ENCODE assay signal across 12 cellular contexts in the genomic region with DNA sequence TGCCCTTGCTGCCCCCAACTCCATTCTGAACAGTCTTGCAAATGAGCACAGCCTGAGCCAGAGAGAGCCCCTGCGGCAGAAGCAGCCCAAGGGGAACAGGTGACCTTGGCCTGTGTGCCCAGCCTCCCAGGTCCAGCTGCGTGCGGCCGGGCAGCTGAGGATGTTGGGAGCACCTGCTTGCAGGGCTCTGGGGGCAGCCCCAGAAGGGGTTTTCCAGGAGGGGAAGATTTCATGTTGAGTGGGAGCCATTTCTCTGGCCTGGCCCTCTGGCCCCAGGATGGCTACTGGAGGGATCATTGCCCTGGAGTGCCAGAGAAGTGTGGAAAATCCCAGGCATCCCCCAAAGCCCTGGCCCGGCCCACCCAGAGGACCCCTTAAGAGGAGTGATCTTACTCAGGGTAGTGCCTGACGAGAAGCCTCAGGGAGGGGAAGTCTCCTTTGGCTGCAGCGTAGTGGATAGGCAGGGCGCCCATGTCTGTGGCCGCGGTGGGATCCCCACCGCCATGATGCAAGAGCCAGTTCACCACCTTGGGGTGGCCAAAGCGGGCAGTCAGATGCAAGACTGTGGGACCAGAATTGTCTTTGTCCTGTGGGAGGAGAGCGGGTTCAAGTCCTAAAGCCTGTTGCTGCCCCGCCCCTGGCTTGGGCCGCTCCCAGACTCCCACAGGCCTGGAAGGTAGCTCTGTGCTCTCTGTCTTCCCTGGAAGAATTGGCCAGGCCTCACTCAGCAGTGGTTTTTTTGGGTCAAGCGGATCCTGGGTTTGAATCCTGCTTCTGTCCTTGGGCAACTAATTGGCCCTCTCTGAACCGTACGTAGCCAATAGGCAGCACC. TPM values are rescaled to one million over a fixed set of nuclear protein-coding genes. Genes with fewer than 3 reads are reported as not detected.
A peak's percentile ranks its signal among the peaks of the same experiment; 100 is the strongest.
DNase-seq lines count a peak whose midpoint lies in the region; ATAC-seq, FAIRE-seq and TF ChIP-seq lines count a peak whose summit lies in the region.
"Had no signal": no experiment of that assay in that cellular context is flagged by ENCODE, and none has a peak within 500 bp of the region (broad histone marks: within the 10 kb centered on the region; RNA-seq: fewer than 3 reads in every experiment).

No MANE protein-coding gene starts in this region.

- H3K27ac ChIP-seq in HCT116 (ENCODE audit: low read depth, low read length) (no peak overlapping the region), endothelial cell of umbilical vein (ENCODE audit: insufficient read depth, low read depth, low read length) (no peak overlapping the region)
- H3K27ac ChIP-seq: A549 had no signal

- intact Hi-C loops in activated CD4-positive, alpha-beta T cell treated with anti-CD3 and anti-CD28 coated beads for 36 hours (cut with DNase I, micrococcal nuclease) = loop anchor here (10.0 kb wide), 5 partner anchors 45 to 295 kb away; no protein-coding TSS in a partner anchor
- intact Hi-C loops in HCT116 (cut with micrococcal nuclease) = no loop called here
- intact Hi-C loops in endothelial cell of umbilical vein (cut with micrococcal nuclease) = no loop called here
- intact Hi-C loops in sciatic nerve (cut with DNase I) = no loop called here

- H3K4me3 ChIP-seq in HCT116 (replicated peaks in 1 of 2; ENCODE audit: low read depth in 1 of 2, low read length in 2 of 2) (no peak overlapping the region), endothelial cell of umbilical vein (replicated peaks in 1 of 3; ENCODE audit: insufficient read depth in 1 of 3, low read depth in 1 of 3, low read length in 3 of 3) (no peak overlapping the region)
- H3K4me3 ChIP-seq: A549 had no signal

- TF ChIP-seq POLR2A in HCT116 (IDR thresholded peaks at IDR 0.05; ENCODE audit: borderline replicate concordance, extremely low read depth, insufficient read depth, insufficient read length) (no peak), endothelial cell of umbilical vein (IDR thresholded peaks at IDR 0.05; ENCODE audit: low read depth, low read length) (no peak)

- H3K9me2 ChIP-seq in HCT116 (ENCODE audit: insufficient read depth) = no peaks in the 10 kb centered on the region

- H3K27me3 Mint-ChIP-seq in activated CD4-positive, alpha-beta T cell treated with anti-CD3 and anti-CD28 coated beads for 36 hours = peaks cover 17% of the 10 kb centered on the region

- no peaks in the 10 kb centered on the region for H3K4me1 Mint-ChIP-seq in activated CD4-positive, alpha-beta T cell treated with anti-CD3 and anti-CD28 coated beads for 36 hours

- H3K36me3 Mint-ChIP-seq in activated CD4-positive, alpha-beta T cell treated with anti-CD3 and anti-CD28 coated beads for 36 hours (ENCODE audit: low read depth) = no peaks in the 10 kb centered on the region

- no peak overlapping the region for H2AFZ ChIP-seq in HCT116 (ENCODE audit: low read depth, low read length, poor library complexity, severe bottlenecking)
- no peak overlapping the region for H2AFZ ChIP-seq in endothelial cell of umbilical vein (ENCODE audit: low read depth, low read length)

- H3K79me2 ChIP-seq in HCT116 (ENCODE audit: insufficient read depth, low read length) = no peaks in the 10 kb centered on the region
- H3K79me2 ChIP-seq in endothelial cell of umbilical vein (ENCODE audit: control insufficient read depth, insufficient read depth, low read length) = no peaks in the 10 kb centered on the region

- BruUV-seq in HCT116 (replicated peaks; lab: Mats Ljungman, UMichigan) (no TSS peak), endothelial cell of umbilical vein (replicated peaks; lab: Mats Ljungman, UMichigan) (no TSS peak)

- ATAC-seq in activated CD4-positive, alpha-beta T cell treated with anti-CD3 and anti-CD28 coated beads for 36 hours = no peak
- ATAC-seq in HCT116 (0 out of 2 replicates have a peak, but pooled peaks have one; percentile 6), sciatic nerve (no peak)
- ATAC-seq: A549 had no signal

- peak; percentile 31 for FAIRE-seq in endothelial cell of umbilical vein (lab: Jason Lieb, UNC)
- FAIRE-seq: A549 had no signal

- CTCF ChIA-PET in activated CD4-positive, alpha-beta T cell treated with anti-CD3 and anti-CD28 coated beads for 36 hours (lab: Charles Lee) = interaction anchor here (0.7 to 1.3 kb wide), 4 partner anchors 11 to 89 kb away, joined by 3 to 4 read pairs (median 4); no protein-coding TSS in a partner anchor
- CTCF ChIA-PET in HCT116 (lab: Charles Lee) (interaction anchor here (1.0 kb wide), 1 partner anchor 13 kb away, joined by 4 read pairs; no protein-coding TSS in a partner anchor), endothelial cell of umbilical vein (lab: Charles Lee) (interaction anchor here (2.5 kb wide), 1 partner anchor 10 kb away, joined by 11 read pairs; no protein-coding TSS in a partner anchor)

- RAD21 ChIA-PET in HCT116 (lab: Charles Lee; ENCODE audit: low non-redundant PET in 1 of 2, low total read pairs in 2 of 2, uncharacterized antibody in 2 of 2, unreplicated experiment in 2 of 2) = no interaction called here

- H3K4me1 ChIP-seq in HCT116 (ENCODE audit: control insufficient read depth in 1 of 2, insufficient read depth in 2 of 2, low read length in 2 of 2) (peaks cover 4 to 7% of the 10 kb centered on the region in 2 experiments; a peak in 2 of 4 replicates), endothelial cell of umbilical vein (ENCODE audit: control insufficient read depth, extremely low read depth, insufficient read depth, low read length) (no peaks in the 10 kb centered on the region)
- H3K4me1 ChIP-seq: A549 had no signal

- POLR2A ChIA-PET in activated CD4-positive, alpha-beta T cell treated with anti-CD3 and anti-CD28 coated beads for 36 hours (lab: Charles Lee) = no interaction called here
- POLR2A ChIA-PET in HCT116 (lab: Charles Lee) (no interaction called here), endothelial cell of umbilical vein (lab: Charles Lee) (no interaction called here)

- no peaks in the 10 kb centered on the region for H3K9me1 ChIP-seq in endothelial cell of umbilical vein (replicated peaks; ENCODE audit: control insufficient read depth, extremely low read depth, insufficient read depth, low read length)

- H3K4me2 ChIP-seq in HCT116 (ENCODE audit: low read length) (no peak overlapping the region), endothelial cell of umbilical vein (ENCODE audit: insufficient read depth, low read length) (no peak overlapping the region)
- H3K4me2 ChIP-seq: A549 had no signal

- H3K9ac ChIP-seq in HCT116 (ENCODE audit: low read length) (no peak overlapping the region), endothelial cell of umbilical vein (replicated peaks; ENCODE audit: extremely low read depth, insufficient read depth, low read length) (no peak overlapping the region)

- H3K4me3 Mint-ChIP-seq in activated CD4-positive, alpha-beta T cell treated with anti-CD3 and anti-CD28 coated beads for 36 hours = no peak overlapping the region

- TF ChIP-seq RAD21 in HCT116 (IDR thresholded peaks at IDR 0.05; ENCODE audit: low read depth) = no peak

- TF ChIP-seq CTCF in HCT116 (IDR thresholded peaks at IDR 0.05 in 2 of 3, conservative IDR thresholded peaks at IDR 0.05 in 1 of 3; ENCODE audit: borderline replicate concordance in 1 of 3, insufficient read depth in 1 of 3, low read depth in 2 of 3, low read length in 2 of 3) = no peak
- no peak for TF ChIP-seq CTCF in endothelial cell of umbilical vein (IDR thresholded peaks at IDR 0.05; ENCODE audit: extremely low read depth in 1 of 2, insufficient read depth in 1 of 2, low read depth in 1 of 2, low read length in 2 of 2)

- no peaks in the 10 kb centered on the region for H3K9me3 ChIP-seq in HCT116 (ENCODE audit: control insufficient read depth in 1 of 2, insufficient read depth in 1 of 2, low read depth in 1 of 2, low read length in 2 of 2)
- no peaks in the 10 kb centered on the region for H3K9me3 ChIP-seq in endothelial cell of umbilical vein (replicated peaks; ENCODE audit: control insufficient read depth, insufficient read depth, low read length)
- H3K9me3 ChIP-seq: A549 had no signal

- H3K27ac Mint-ChIP-seq in activated CD4-positive, alpha-beta T cell treated with anti-CD3 and anti-CD28 coated beads for 36 hours = no peak overlapping the region

- dilution Hi-C loops in endothelial cell of umbilical vein (cut with MboI; ENCODE audit: extremely low pct_ligation_motif_present, low sequenced_read_pairs) = no loop called here

- no peaks in the 10 kb centered on the region for H3K9me3 Mint-ChIP-seq in activated CD4-positive, alpha-beta T cell treated with anti-CD3 and anti-CD28 coated beads for 36 hours (ENCODE audit: low read depth)

- no peaks in the 10 kb centered on the region for H3K36me3 ChIP-seq in HCT116 (ENCODE audit: control insufficient read depth in 1 of 2, insufficient read depth in 2 of 2, low read length in 2 of 2)
- no peaks in the 10 kb centered on the region for H3K36me3 ChIP-seq in endothelial cell of umbilical vein (ENCODE audit: control insufficient read depth in 2 of 2, extremely low read depth in 1 of 2, insufficient read depth in 2 of 2, low read length in 2 of 2)

- H4K20me1 ChIP-seq in HCT116 (ENCODE audit: insufficient read depth) (no peaks in the 10 kb centered on the region), endothelial cell of umbilical vein (replicated peaks; ENCODE audit: control insufficient read depth, extremely low read depth, insufficient read depth, low read length) (no peaks in the 10 kb centered on the region)

- peak; percentile 6 for DNase-seq in activated CD4-positive, alpha-beta T cell treated with anti-CD3 and anti-CD28 coated beads for 36 hours
- DNase-seq in activated CD4-positive, alpha-beta T cell treated with anti-CD3 and anti-CD28 coated beads, Interleukin-2, amount 50 U/mL, for 4 hours = no peak
- DNase-seq in HCT116 (ENCODE audit: low read depth, low spot score) = no peak
- DNase-seq in endothelial cell of umbilical vein (ENCODE audit: low read depth, low spot score) = peak; percentile 5
- peak; percentile 58 for DNase-seq in sciatic nerve (ENCODE audit: low spot score)
- DNase-seq in NCI-H146 (lab: John Stamatoyannopoulos, UW) = no peak
- DNase-seq in OCI-M1 (lab: John Stamatoyannopoulos, UW) = no peak
- DNase-seq in nucleus accumbens (lab: John Stamatoyannopoulos, UW) = no peak
- DNase-seq: anterior cingulate cortex, NCI-H187 treated with DMSO at 0.1 percent for 48 hours, NCI-H82 had no signal

- H3K27me3 ChIP-seq in HCT116 (ENCODE audit: insufficient read depth, low read length) (no peaks in the 10 kb centered on the region), endothelial cell of umbilical vein (ENCODE audit: control insufficient read depth in 2 of 2, insufficient read depth in 2 of 2, low read length in 2 of 2) (peaks cover 9 to 13% of the 10 kb centered on the region in 2 experiments)

RNA-seq across cellular contexts. Expression of gene RNU1-4, which starts 20.5 kb away (rescaled TPM):
- total RNA-seq in activated CD4-positive, alpha-beta T cell treated with anti-CD3 and anti-CD28 coated beads for 36 hours = 1,000 to 10,000 TPM; 1,573 to 2,291 TPM
- total RNA-seq in HCT116 (2021; ENCODE audit: unreplicated experiment) (1,685 TPM), endothelial cell of umbilical vein (1,319 and 2,019 TPM in 2 replicates), sciatic nerve (13,769 TPM)
- 8.8 and 29.6 TPM in 2 replicates for polyA plus RNA-seq in HCT116 (2012)
- polyA plus RNA-seq in endothelial cell of umbilical vein = under 0.01 and 206 TPM in 2 replicates
- under 0.01 TPM in 1 of 2 replicates, not detected in the other for polyA plus RNA-seq in endothelial cell of umbilical vein (2011; cell fraction: cytosol; rRNA removed)
- under 0.01 TPM in 2 replicates for polyA plus RNA-seq in endothelial cell of umbilical vein (2011; cell fraction: nucleus; rRNA removed)
- polyA plus RNA-seq in endothelial cell of umbilical vein (2012) = 123 TPM in 1 of 2 replicates, not detected in the other
- polyA minus RNA-seq in endothelial cell of umbilical vein = 9,566 and 13,963 TPM in 2 replicates
- polyA minus RNA-seq in endothelial cell of umbilical vein (2011; cell fraction: cytosol; rRNA and poly(A)+ RNA removed) = 46,668 TPM
- 60,677 and 87,675 TPM in 2 replicates for polyA minus RNA-seq in endothelial cell of umbilical vein (2011; cell fraction: nucleus; rRNA and poly(A)+ RNA removed)

RNA-seq across cellular contexts. Expression of gene RNU1-3, which starts 53.0 kb away (rescaled TPM):
- 1,000 to 10,000 TPM; 1,573 to 2,291 TPM for total RNA-seq in activated CD4-positive, alpha-beta T cell treated with anti-CD3 and anti-CD28 coated beads for 36 hours
- total RNA-seq in HCT116 (2021; ENCODE audit: unreplicated experiment) (1,685 TPM), endothelial cell of umbilical vein (1,319 and 2,019 TPM in 2 replicates), sciatic nerve (13,769 TPM)
- 8.8 and 29.6 TPM in 2 replicates for polyA plus RNA-seq in HCT116 (2012)
- polyA plus RNA-seq in endothelial cell of umbilical vein = under 0.01 and 206 TPM in 2 replicates
- under 0.01 TPM in 1 of 2 replicates, not detected in the other for polyA plus RNA-seq in endothelial cell of umbilical vein (2011; cell fraction: cytosol; rRNA removed)
- polyA plus RNA-seq in endothelial cell of umbilical vein (2011; cell fraction: nucleus; rRNA removed) = under 0.01 TPM in 2 replicates
- polyA plus RNA-seq in endothelial cell of umbilical vein (2012) = 123 TPM in 1 of 2 replicates, not detected in the other
- 9,566 and 13,963 TPM in 2 replicates for polyA minus RNA-seq in endothelial cell of umbilical vein
- polyA minus RNA-seq in endothelial cell of umbilical vein (2011; cell fraction: cytosol; rRNA and poly(A)+ RNA removed) = 46,668 TPM
- polyA minus RNA-seq in endothelial cell of umbilical vein (2011; cell fraction: nucleus; rRNA and poly(A)+ RNA removed) = 60,677 and 87,675 TPM in 2 replicates

Comparison
In these comparisons a context has a peak if more than half of its experiments do, and no peak if none do; other contexts are left out.
1. DNase-seq: peak in activated CD4-positive, alpha-beta T cell treated with anti-CD3 and anti-CD28 coated beads for 36 hours (single experiment), endothelial cell of umbilical vein (single experiment) and sciatic nerve (single experiment); none in activated CD4-positive, alpha-beta T cell treated with anti-CD3 and anti-CD28 coated beads, Interleukin-2, amount 50 U/mL, for 4 hours (0 of 2), HCT116 (single experiment), NCI-H146 (single experiment), OCI-M1 (single experiment) and nucleus accumbens (0 of 56).
2. intact Hi-C loops: an anchor here in activated CD4-positive, alpha-beta T cell treated with anti-CD3 and anti-CD28 coated beads for 36 hours (10.0 kb wide); none called in HCT116, endothelial cell of umbilical vein and sciatic nerve.